Comparison of ENCODE assay signal across 8 cellular contexts in genomic region chr6:140462495-140463311, GRCh38.
DNase-seq lines count a peak whose midpoint lies in the region; ATAC-seq and TF ChIP-seq lines count a peak whose summit lies in the region.

No MANE protein-coding gene starts in this region.

- peak overlapping the region; percentile 52 to 65 for H3K27ac ChIP-seq in right atrium auricular region
- peak overlapping the region; percentile 8 to 82 (median 79) for H3K27ac ChIP-seq in stomach

- H3K9me3 ChIP-seq in right atrium auricular region (peaks cover 0 to 25% of the 10 kb centered on the region in 2 donors), stomach (no peaks in the 10 kb centered on the region)

- no peaks in the 10 kb centered on the region for H3K36me3 ChIP-seq in right atrium auricular region
- H3K36me3 ChIP-seq in stomach, result no peaks in the 10 kb centered on the region

- no peak for ATAC-seq in HG02588 (IDR thresholded peaks at IDR 0.05; ENCODE audit: unreplicated experiment)

- no peak for TF ChIP-seq EP300 in stomach (IDR thresholded peaks at IDR 0.05)

- H3K4me1 ChIP-seq in right atrium auricular region (peaks cover 0 to 11% of the 10 kb centered on the region in 2 donors), stomach (peaks cover 8 to 26% (median 14%) of the 10 kb centered on the region in 4 donors)

- H3K4me3 ChIP-seq in right atrium auricular region, result no peak overlapping the region
- H3K4me3 ChIP-seq in stomach, result no peak overlapping the region

- H3K27me3 ChIP-seq in right atrium auricular region, result no peaks in the 10 kb centered on the region
- H3K27me3 ChIP-seq in stomach, result no peaks in the 10 kb centered on the region

- TF ChIP-seq CTCF in right atrium auricular region (IDR thresholded peaks at IDR 0.05), result no peak
- TF ChIP-seq CTCF in stomach (IDR thresholded peaks at IDR 0.05), result no peak

- DNase-seq in HS-5 (ENCODE audit: low read depth) (peak; percentile 63), SKM-1 treated with dmso at 0.1 percent for 144 hours (lab: John Stamatoyannopoulos, UW; ENCODE audit: unreplicated experiment) (peak; percentile 72), right atrium auricular region (ENCODE audit: low spot score) (no peak), stomach (no peak), NCI-H1694 treated with DMSO at 0.1 percent for 48 hours (lab: John Stamatoyannopoulos, UW) (no peak), NCI-H1436 (lab: John Stamatoyannopoulos, UW) (no peak)
- no peak for DNase-seq in NK-92 treated with Interleukin-12 subunit alpha and Interleukin-12 subunit beta, amount 100 ng/mL, for 24 hours (lab: John Stamatoyannopoulos, UW)

- intact Hi-C loops in stomach (cut with DNase I; ENCODE audit: low total_unique reads), result no loop called here

- WGBS in stomach, 5 donors, result 15 to 20% (median 17%) methylated on average over 2 of the region's 2 CpGs

- no peak for TF ChIP-seq POLR2A in stomach (IDR thresholded peaks at IDR 0.05)

Comparison
In these comparisons a context has a peak if more than half of its experiments do, and no peak if none do; other contexts are left out.
1. DNase-seq: peak in HS-5 (single experiment) and SKM-1 treated with dmso at 0.1 percent for 144 hours (single experiment); none in right atrium auricular region (single experiment), stomach (single experiment), NK-92 treated with Interleukin-12 subunit alpha and Interleukin-12 subunit beta, amount 100 ng/mL, for 24 hours (single experiment), NCI-H1694 treated with DMSO at 0.1 percent for 48 hours (single experiment) and NCI-H1436 (single experiment).